ENCODE assay signal across 17 cellular contexts in genomic region chr21:32329331-32329730, GRCh38. TPM values are rescaled to one million over a fixed set of nuclear protein-coding genes. Genes with fewer than 3 reads are reported as not detected.
DNase-seq lines count a peak whose midpoint lies in the region; ATAC-seq and TF ChIP-seq lines count a peak whose summit lies in the region.
"Had no signal": no experiment of that assay in that cellular context is flagged by ENCODE, and none has a peak within 500 bp of the region (broad histone marks: within the 10 kb centered on the region; RNA-seq: fewer than 3 reads in every experiment).

No MANE protein-coding gene starts in this region.

- intact Hi-C loops in adrenal gland (cut with DNase I) = no loop called here
- intact Hi-C loops in left cardiac atrium (cut with DNase I) = no loop called here
- intact Hi-C loops in psoas muscle (cut with DNase I) = no loop called here

- peaks cover 72% of the 10 kb centered on the region for H3K36me3 Mint-ChIP-seq in endodermal cell (ENCODE audit: low read depth)

- H3K4me3 ChIP-seq in adrenal gland (no peak overlapping the region), psoas muscle (no peak overlapping the region), endodermal cell (ENCODE audit: low read length) (no peak overlapping the region)
- H3K4me3 ChIP-seq: SK-N-MC had no signal

- H3K27ac Mint-ChIP-seq in endodermal cell = no peak overlapping the region
- H3K27ac Mint-ChIP-seq: activated T-helper 2 cell treated with anti-CD3 and anti-CD28 coated beads, Interferon-gamma antibody, Interleukin-2, Interleukin-4, amounts not matched to agents 10 μg/mL and 5 μg/mL and 100 μg/mL, durations not matched to agents 14 hours and 24 hours and 36 hours; stimulated activated memory B cell treated with anti-CD40 and anti-IgM and Interleukin-4, amounts not matched to agents 10 μg/mL and 1 μg/mL and 100 μg/mL, for 72 hours had no signal

- H3K4me1 Mint-ChIP-seq in endodermal cell = peaks cover 24% of the 10 kb centered on the region

- H3K4me3 Mint-ChIP-seq in endodermal cell = no peak overlapping the region
- H3K4me3 Mint-ChIP-seq: stimulated activated memory B cell treated with anti-CD40 and anti-IgM and Interleukin-4, amounts not matched to agents 10 μg/mL and 1 μg/mL and 100 μg/mL, for 72 hours had no signal

- no peak overlapping the region for H3K9ac ChIP-seq in endodermal cell (ENCODE audit: extremely low read depth, low read length, poor library complexity, severe bottlenecking)

- H3K9me3 Mint-ChIP-seq in endodermal cell = peaks cover 21% of the 10 kb centered on the region

- TF ChIP-seq CTCF in adrenal gland (IDR thresholded peaks at IDR 0.05) (no peak), psoas muscle (IDR thresholded peaks at IDR 0.05) (no peak), endodermal cell (conservative IDR thresholded peaks at IDR 0.05) (no peak)

- no peaks in the 10 kb centered on the region for H3K27me3 ChIP-seq in adrenal gland
- H3K27me3 ChIP-seq in psoas muscle (ENCODE audit: insufficient read depth in 3 of 3, low read length in 2 of 3) = no peaks in the 10 kb centered on the region
- no peaks in the 10 kb centered on the region for H3K27me3 ChIP-seq in endodermal cell (ENCODE audit: control insufficient read depth, insufficient read depth, low read length, poor library complexity, severe bottlenecking)

- H3K27me3 Mint-ChIP-seq in endodermal cell (ENCODE audit: insufficient read depth) = no peaks in the 10 kb centered on the region
- H3K27me3 Mint-ChIP-seq: stimulated activated memory B cell treated with anti-CD40 and anti-IgM and Interleukin-4, amounts not matched to agents 10 μg/mL and 1 μg/mL and 100 μg/mL, for 72 hours had no signal

- TF ChIP-seq POLR2A in adrenal gland (IDR thresholded peaks at IDR 0.05) = peak in 1 of 2 donors; percentile 35

- 14 to 35% (median 18%) methylated on average over 2 of the region's 2 CpGs for WGBS in adrenal gland, 4 donors
- 42 to 48% (median 47%) methylated on average over 2 of the region's 2 CpGs for WGBS in psoas muscle, 3 donors
- WGBS in endodermal cell (ENCODE audit: insufficient coverage in 1 of 2, insufficient read length in 1 of 2), 2 experiments = 91 to 100% methylated on average over 2 of the region's 2 CpGs

- ATAC-seq in left cardiac atrium = peak; percentile 29 to 34
- ATAC-seq in psoas muscle = peak in 3 of 4 donors; percentile 35 to 67 (median 41)
- ATAC-seq in HG03159 (IDR thresholded peaks at IDR 0.05; ENCODE audit: unreplicated experiment) = no peak
- ATAC-seq: activated CD4-positive, CD25-positive, alpha-beta regulatory T cell treated with anti-CD3 and anti-CD28 coated beads, Interleukin-2, amount 50 U/mL, for 24 hours; stimulated activated memory B cell treated with anti-CD40 and anti-IgM and Interleukin-4, amounts not matched to agents 10 μg/mL and 1 μg/mL and 100 μg/mL, for 72 hours had no signal

- H3K9me3 ChIP-seq in adrenal gland (replicated peaks in 1 of 3) (no peaks in the 10 kb centered on the region), psoas muscle (no peaks in the 10 kb centered on the region), endodermal cell (ENCODE audit: control insufficient read depth, low read length) (peaks cover 23% of the 10 kb centered on the region)

- H3K27ac ChIP-seq in adrenal gland = peak overlapping the region; percentile 69 to 91 (median 87)
- peak overlapping the region; percentile 54 for H3K27ac ChIP-seq in psoas muscle
- no peak overlapping the region for H3K27ac ChIP-seq in endodermal cell (ENCODE audit: low read depth, low read length)
- H3K27ac ChIP-seq: SK-N-MC had no signal

- peaks cover 0 to 36% of the 10 kb centered on the region in 2 donors for H3K36me3 ChIP-seq in adrenal gland (replicated peaks in 1 of 2)
- H3K36me3 ChIP-seq in psoas muscle (ENCODE audit: insufficient read depth in 1 of 2, low read depth in 1 of 2) = peaks cover 0 to 80% of the 10 kb centered on the region in 2 donors
- H3K36me3 ChIP-seq in endodermal cell (ENCODE audit: control insufficient read depth, insufficient read depth, low read length) = peaks cover 73% of the 10 kb centered on the region

- H3K4me1 ChIP-seq in adrenal gland (replicated peaks in 1 of 2) (peaks cover 16 to 29% of the 10 kb centered on the region in 2 donors), psoas muscle (peaks cover 7% of the 10 kb centered on the region), endodermal cell (ENCODE audit: control insufficient read depth, insufficient read depth, low read length) (peaks cover 9% of the 10 kb centered on the region)

- peak; percentile 77 for DNase-seq in AG08395 (ENCODE audit: low spot score)
- peak; percentile 65 to 92 (median 84) for DNase-seq in adrenal gland
- DNase-seq in left cardiac atrium = no peak
- peak in 1 of 2 donors; percentile 30 for DNase-seq in psoas muscle
- DNase-seq in NCI-H345 (lab: John Stamatoyannopoulos, UW) = no peak
- DNase-seq in activated CD4-positive, alpha-beta T cell treated with anti-CD3 and anti-CD28 coated beads, Interleukin-2, amount 50 U/mL, for 4 hours = no peak
- DNase-seq in endodermal cell = no peak
- DNase-seq: DND-41; NCI-H1092; NCI-H524; stimulated activated CD4-positive, alpha-beta T cell treated with anti-CD3 and anti-CD28 coated beads, Interleukin-15, amount 100 ng/mL, for 24 hours had no signal

RNA-seq across cellular contexts. Expression of gene MRAP, which starts 30.7 kb away (rescaled TPM):
- 100 to 1,000 TPM in 4 of 8 donors, 10 to 100 TPM in 4; 50.3 to 612 (median 105) TPM for total RNA-seq in adrenal gland
- polyA plus RNA-seq in adrenal gland = 100 to 1,000 TPM in 1 of 3 donors, 10 to 100 TPM in 2; 13.4 to 491 (median 68.6) TPM
- total RNA-seq in left cardiac atrium = 10 to 100 TPM; 15.0 to 22.3 TPM
- under 1 TPM in 2 of 4 donors, not detected in 2; 0.23 to 0.37 TPM for total RNA-seq in psoas muscle
- polyA plus RNA-seq in psoas muscle = 1 to 10 TPM in 1 of 3 donors, under 1 TPM in 2; 0.16 to 3.1 (median 0.41) TPM
- not detected for total RNA-seq in endodermal cell
- polyA plus RNA-seq in endodermal cell (2013, experiment 1 of 2) = not detected
- polyA plus RNA-seq in endodermal cell (2013, experiment 2 of 2) = not detected
- total RNA-seq: activated T-helper 2 cell treated with anti-CD3 and anti-CD28 coated beads, Interferon-gamma antibody, Interleukin-2, Interleukin-4, amounts not matched to agents 10 μg/mL and 5 μg/mL and 100 μg/mL, durations not matched to agents 14 hours and 24 hours and 36 hours; mucosa of gallbladder had no signal

RNA-seq across cellular contexts. Expression of gene MIS18A, which starts 50.5 kb away (rescaled TPM):
- total RNA-seq in adrenal gland = 10 to 100 TPM in 1 of 8 donors, 1 to 10 TPM in 7; 3.4 to 11.8 (median 8.9) TPM
- polyA plus RNA-seq in adrenal gland = 1 to 10 TPM; 5.4 to 8.1 (median 5.4) TPM
- total RNA-seq in left cardiac atrium = 1 to 10 TPM; 3.6 to 4.5 TPM
- total RNA-seq in psoas muscle = 1 to 10 TPM in 3 of 4 donors, under 1 TPM in 1; 0.92 to 2.2 (median 1.4) TPM
- polyA plus RNA-seq in psoas muscle = 1 to 10 TPM; 1.2 to 4.7 (median 3.6) TPM
- 10 to 100 TPM; 46.4 to 48.3 TPM for total RNA-seq in endodermal cell
- 43.2 TPM for polyA plus RNA-seq in endodermal cell (2013, experiment 1 of 2)
- polyA plus RNA-seq in endodermal cell (2013, experiment 2 of 2) = 39.6 TPM

Comparison
In these comparisons a context has a peak if more than half of its experiments do, and no peak if none do; other contexts are left out.
1. DNase-seq: peak in AG08395 (single experiment) and adrenal gland (7 of 7); none in left cardiac atrium (single experiment), NCI-H345 (single experiment), activated CD4-positive, alpha-beta T cell treated with anti-CD3 and anti-CD28 coated beads, Interleukin-2, amount 50 U/mL, for 4 hours (0 of 2) and endodermal cell (single experiment).
2. RNA of gene MRAP, which starts 30.7 kb away (total RNA-seq): 50.3 to 612 TPM in adrenal gland and 15.0 to 22.3 TPM in left cardiac atrium; 0.23 to 0.37 TPM in psoas muscle and not detected in endodermal cell; every median in the first group is over 10 times any median in the second.